19 cellular contexts compared by ENCODE assay signal in the genomic region with DNA sequence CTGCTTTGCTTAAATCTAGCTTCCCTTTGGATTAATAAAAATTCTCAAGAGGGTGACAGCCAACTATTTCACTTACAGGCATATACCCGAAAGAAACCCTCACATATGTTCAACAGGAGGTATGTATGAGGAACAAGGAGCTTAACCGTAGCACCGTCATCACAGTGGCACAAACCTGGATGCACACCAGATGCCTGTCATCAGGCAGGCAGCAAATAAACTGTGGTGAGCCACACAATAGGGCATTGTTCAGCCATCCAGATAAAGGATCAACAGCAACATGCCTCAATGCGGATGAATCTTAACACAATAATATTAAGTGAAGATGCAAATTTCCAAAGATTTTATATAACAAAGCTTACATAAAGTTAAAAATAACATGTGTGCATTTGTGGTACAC. TPM values are rescaled to one million over a fixed set of nuclear protein-coding genes. Genes with fewer than 3 reads are reported as not detected.
DNase-seq lines count a peak whose midpoint lies in the region; TF ChIP-seq lines count a peak whose summit lies in the region.
"Had no signal": no experiment of that assay in that cellular context is flagged by ENCODE, and none has a peak within 500 bp of the region (broad histone marks: within the 10 kb centered on the region; RNA-seq: fewer than 3 reads in every experiment).

No MANE protein-coding gene starts in this region.

- H3K4me3 ChIP-seq in DOHH2 (ENCODE audit: low read length) (no peak overlapping the region), colonic mucosa (no peak overlapping the region)
- H3K4me3 ChIP-seq: ascending aorta, coronary artery, gastrocnemius medialis, left ventricle myocardium inferior, Peyer's patch, uterus had no signal

- H3K4me1 ChIP-seq in DOHH2 (ENCODE audit: control insufficient read depth, low read length), result peaks cover 61% of the 10 kb centered on the region
- H3K4me1 ChIP-seq in colonic mucosa, result peaks cover 9% of the 10 kb centered on the region
- H3K4me1 ChIP-seq: ascending aorta, left ventricle myocardium inferior, uterus had no signal

- no peaks in the 10 kb centered on the region for H3K9me2 ChIP-seq in DOHH2 (replicated peaks; ENCODE audit: control insufficient read depth, low read length)

- TF ChIP-seq CTCF in DOHH2 (IDR thresholded peaks at IDR 0.05; ENCODE audit: low read depth, low read length, poor library complexity, severe bottlenecking), result no peak
- no peak for TF ChIP-seq CTCF in colonic mucosa (IDR thresholded peaks at IDR 0.05)

- H3K27me3 ChIP-seq in DOHH2 (ENCODE audit: control insufficient read depth, low read length) (no peaks in the 10 kb centered on the region), colonic mucosa (no peaks in the 10 kb centered on the region)
- H3K27me3 ChIP-seq: ascending aorta, gastrocnemius medialis, Peyer's patch, uterus had no signal

- H3K27ac ChIP-seq in DOHH2 (ENCODE audit: low read depth, low read length), result no peak overlapping the region
- H3K27ac ChIP-seq in colonic mucosa, result no peak overlapping the region
- H3K27ac ChIP-seq: ascending aorta, coronary artery, gastrocnemius medialis, left ventricle myocardium inferior, Peyer's patch, uterus had no signal

- intact Hi-C loops in colonic mucosa (cut with DNase I), result no loop called here

- CTCF ChIA-PET in HEK293T (lab: Yijun Ruan, JAX), result no interaction called here

- H3F3A ChIP-seq in DOHH2 (ENCODE audit: control insufficient read depth, insufficient read depth), result peaks cover 6% of the 10 kb centered on the region; the same call in 1 of the 2 replicates

- H3K9me3 ChIP-seq in DOHH2 (ENCODE audit: control insufficient read depth, insufficient read depth, low read length) (no peaks in the 10 kb centered on the region), colonic mucosa (no peaks in the 10 kb centered on the region)
- H3K9me3 ChIP-seq: ascending aorta, gastrocnemius medialis, left ventricle myocardium inferior, Peyer's patch, uterus had no signal

- DNase-seq in NCI-H2171 treated with DMSO at 0.1 percent for 48 hours (lab: John Stamatoyannopoulos, UW) (peak; percentile 67), colonic mucosa (peak; percentile 32), mucosa of gallbladder (ENCODE audit: low spot score) (peak; percentile 42), HEK293T (ENCODE audit: extremely low spot score) (no peak), occipital lobe (lab: John Stamatoyannopoulos, UW) (no peak), cerebellar cortex (ENCODE audit: low spot score) (no peak)
- no peak for DNase-seq in activated CD4-positive, alpha-beta T cell treated with anti-CD3 and anti-CD28 coated beads for 1 hour
- DNase-seq: activated CD4-positive, alpha-beta T cell treated with anti-CD3 and anti-CD28 coated beads, Interleukin-2, amount 50 U/mL, for 1 hour; activated naive CD4-positive, alpha-beta T cell treated with anti-CD3 and anti-CD28 coated beads, Interleukin-2, amount 10 ng/mL, durations not matched to agents 7 days and 5 days; CD8-positive, alpha-beta memory T cell; gastrocnemius medialis; HCEC 1CT; left ventricle myocardium inferior; Peyer's patch; stimulated activated CD4-positive, alpha-beta T cell treated with anti-CD3 and anti-CD28 coated beads, Interleukin-4, amount 100 ng/mL, for 1 hour; uterus had no signal

- no peaks in the 10 kb centered on the region for H4K20me1 ChIP-seq in DOHH2 (ENCODE audit: control insufficient read depth, insufficient read depth, low read depth, low read length)

- H3K4me2 ChIP-seq in DOHH2 (ENCODE audit: low read length), result 0 out of 2 replicates have a peak overlapping the region, but pooled peaks have one; percentile 19

- H3K9ac ChIP-seq in colonic mucosa (ENCODE audit: low read depth in 2 of 2, low read length in 2 of 2), result no peak overlapping the region

- H3K36me3 ChIP-seq in DOHH2 (ENCODE audit: control insufficient read depth, low read length), result no peaks in the 10 kb centered on the region
- H3K36me3 ChIP-seq in colonic mucosa, result no peaks in the 10 kb centered on the region
- H3K36me3 ChIP-seq: ascending aorta, gastrocnemius medialis, left ventricle myocardium inferior, Peyer's patch, uterus had no signal

- POLR2A ChIA-PET in HEK293T (lab: Yijun Ruan, JAX), result no interaction called here

- H3K79me2 ChIP-seq in DOHH2 (ENCODE audit: control insufficient read depth, low read length), result no peaks in the 10 kb centered on the region

TF ChIP-seq in HEK293T, 16 proteins besides CTCF, POLR2A, EP300 and RAD21:
- TF ChIP-seq BHLHE40 (IDR thresholded peaks at IDR 0.05; ENCODE audit: borderline replicate concordance) (no peak), SP1 (IDR thresholded peaks at IDR 0.05) (no peak), HDGF (IDR thresholded peaks at IDR 0.05; ENCODE audit: borderline replicate concordance) (no peak), FOXK2 (IDR thresholded peaks at IDR 0.05) (no peak), ARNT (IDR thresholded peaks at IDR 0.05) (no peak), ELF4 (IDR thresholded peaks at IDR 0.05) (no peak), PKNOX1 (IDR thresholded peaks at IDR 0.05) (no peak), FOXM1 (IDR thresholded peaks at IDR 0.05; ENCODE audit: borderline replicate concordance) (no peak), LEF1 (IDR thresholded peaks at IDR 0.05; ENCODE audit: borderline replicate concordance) (no peak), L3MBTL2 (conservative IDR thresholded peaks at IDR 0.05) (no peak), NFRKB (IDR thresholded peaks at IDR 0.05) (no peak), TARDBP (IDR thresholded peaks at IDR 0.05) (no peak), ZNF384 (IDR thresholded peaks at IDR 0.05) (no peak), CTBP1 (IDR thresholded peaks at IDR 0.05; ENCODE audit: borderline replicate concordance) (no peak), FOXA1 (IDR thresholded peaks at IDR 0.05) (no peak), SUZ12 (IDR thresholded peaks at IDR 0.05) (no peak)

RNA-seq across cellular contexts. Expression of gene TNFSF15, which starts 5.5 kb away (rescaled TPM):
- total RNA-seq in colonic mucosa (1 to 10 TPM in 1 of 2 donors, under 1 TPM in 1; 0.84 to 2.9 TPM), mucosa of gallbladder (2.2 TPM), occipital lobe (0.16 TPM)
- total RNA-seq: gastrocnemius medialis had no signal

Comparison
In these comparisons a context has a peak if more than half of its experiments do, and no peak if none do; other contexts are left out.
1. DNase-seq: peak in NCI-H2171 treated with DMSO at 0.1 percent for 48 hours (single experiment), colonic mucosa (single experiment) and mucosa of gallbladder (single experiment); none in HEK293T (single experiment), activated CD4-positive, alpha-beta T cell treated with anti-CD3 and anti-CD28 coated beads for 1 hour (single experiment), occipital lobe (single experiment) and cerebellar cortex (single experiment).